ENCODE assay signal across 1 cellular context in the genomic region with DNA sequence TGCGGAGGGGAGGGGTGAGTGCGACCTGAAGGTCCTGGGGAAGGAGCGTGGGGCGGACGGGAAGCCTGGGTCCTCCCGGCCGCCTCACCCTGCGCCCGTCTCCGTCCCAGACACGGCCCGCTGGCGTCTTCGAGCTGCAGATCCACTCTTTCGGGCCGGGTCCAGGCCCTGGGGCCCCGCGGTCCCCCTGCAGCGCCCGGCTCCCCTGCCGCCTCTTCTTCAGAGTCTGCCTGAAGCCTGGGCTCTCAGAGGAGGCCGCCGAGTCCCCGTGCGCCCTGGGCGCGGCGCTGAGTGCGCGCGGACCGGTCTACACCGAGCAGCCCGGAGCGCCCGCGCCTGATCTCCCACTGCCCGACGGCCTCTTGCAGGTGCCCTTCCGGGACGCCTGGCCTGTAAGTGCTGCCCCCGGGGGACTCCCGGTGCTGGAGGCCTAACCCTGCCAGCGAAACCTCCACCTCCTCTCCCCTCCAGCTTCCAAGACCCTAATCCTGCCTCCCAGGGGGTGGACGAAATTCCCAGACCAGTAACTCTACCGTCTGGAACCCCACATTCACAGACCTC.
TF ChIP-seq lines count a peak whose summit lies in the region.

No MANE protein-coding gene starts in this region.

TF ChIP-seq in HepG2, 621 proteins besides CTCF, POLR2A, EP300 and RAD21:
- TF ChIP-seq, protein P1, sequence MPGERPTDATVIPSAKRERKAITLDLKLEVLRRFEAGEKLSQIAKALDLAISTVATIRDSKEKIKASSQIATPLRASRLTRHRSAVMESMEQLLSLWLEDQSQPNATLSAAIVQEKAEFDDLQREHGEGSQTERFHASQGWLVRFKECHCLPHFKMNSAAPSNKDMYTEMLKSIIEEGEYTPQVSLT (CRISPR knock-in tag; IDR thresholded peaks at IDR 0.05; ENCODE audit: borderline replicate concordance, low read depth), result no peak
- TF ChIP-seq HNRNPLL (IDR thresholded peaks at IDR 0.05; ENCODE audit: low read depth, low read length, poor library complexity, severe bottlenecking) (peak; percentile 39), ZNF549 (CRISPR knock-in tag; IDR thresholded peaks at IDR 0.05) (no peak), MTA1 (CRISPR knock-in tag; IDR thresholded peaks at IDR 0.05; ENCODE audit: borderline replicate concordance) (peak; percentile 74; the same call in 1 of the 2 replicates), ZNF777 (CRISPR knock-in tag; IDR thresholded peaks at IDR 0.05) (peak; percentile 77), HDAC6 (IDR thresholded peaks at IDR 0.05; ENCODE audit: low read depth, low read length) (peak; percentile 64; the same call in 1 of the 2 replicates), EZH2 (conservative IDR thresholded peaks at IDR 0.05; ENCODE audit: low read depth, low read length) (0 out of 2 replicates have a peak, but pooled peaks have one; percentile 77), MAFK (conservative IDR thresholded peaks at IDR 0.05 in 1 of 2, IDR thresholded peaks at IDR 0.05 in 1 of 2; ENCODE audit: low read length in 2 of 2) (no peak), SSRP1 (CRISPR knock-in tag; IDR thresholded peaks at IDR 0.05) (no peak), MEIS1 (CRISPR knock-in tag; IDR thresholded peaks at IDR 0.05; ENCODE audit: borderline replicate concordance) (no peak), GABPB1 (CRISPR knock-in tag; IDR thresholded peaks at IDR 0.05) (peak; percentile 20; the same call in 1 of the 2 replicates), GFI1 (CRISPR knock-in tag; IDR thresholded peaks at IDR 0.05; ENCODE audit: borderline replicate concordance) (no peak), IKZF1 (IDR thresholded peaks at IDR 0.05) (no peak), TMF1 (CRISPR knock-in tag; IDR thresholded peaks at IDR 0.05; ENCODE audit: low read depth) (no peak), NR3C1 (CRISPR knock-in tag; IDR thresholded peaks at IDR 0.05) (no peak)
- TF ChIP-seq, protein P2, sequence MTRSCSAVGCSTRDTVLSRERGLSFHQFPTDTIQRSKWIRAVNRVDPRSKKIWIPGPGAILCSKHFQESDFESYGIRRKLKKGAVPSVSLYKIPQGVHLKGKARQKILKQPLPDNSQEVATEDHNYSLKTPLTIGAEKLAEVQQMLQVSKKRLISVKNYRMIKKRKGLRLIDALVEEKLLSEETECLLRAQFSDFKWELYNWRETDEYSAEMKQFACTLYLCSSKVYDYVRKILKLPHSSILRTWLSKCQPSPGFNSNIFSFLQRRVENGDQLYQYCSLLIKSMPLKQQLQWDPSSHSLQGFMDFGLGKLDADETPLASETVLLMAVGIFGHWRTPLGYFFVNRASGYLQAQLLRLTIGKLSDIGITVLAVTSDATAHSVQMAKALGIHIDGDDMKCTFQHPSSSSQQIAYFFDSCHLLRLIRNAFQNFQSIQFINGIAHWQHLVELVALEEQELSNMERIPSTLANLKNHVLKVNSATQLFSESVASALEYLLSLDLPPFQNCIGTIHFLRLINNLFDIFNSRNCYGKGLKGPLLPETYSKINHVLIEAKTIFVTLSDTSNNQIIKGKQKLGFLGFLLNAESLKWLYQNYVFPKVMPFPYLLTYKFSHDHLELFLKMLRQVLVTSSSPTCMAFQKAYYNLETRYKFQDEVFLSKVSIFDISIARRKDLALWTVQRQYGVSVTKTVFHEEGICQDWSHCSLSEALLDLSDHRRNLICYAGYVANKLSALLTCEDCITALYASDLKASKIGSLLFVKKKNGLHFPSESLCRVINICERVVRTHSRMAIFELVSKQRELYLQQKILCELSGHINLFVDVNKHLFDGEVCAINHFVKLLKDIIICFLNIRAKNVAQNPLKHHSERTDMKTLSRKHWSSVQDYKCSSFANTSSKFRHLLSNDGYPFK (CRISPR knock-in tag; IDR thresholded peaks at IDR 0.05; ENCODE audit: borderline replicate concordance), result no peak
- TF ChIP-seq, protein P3, sequence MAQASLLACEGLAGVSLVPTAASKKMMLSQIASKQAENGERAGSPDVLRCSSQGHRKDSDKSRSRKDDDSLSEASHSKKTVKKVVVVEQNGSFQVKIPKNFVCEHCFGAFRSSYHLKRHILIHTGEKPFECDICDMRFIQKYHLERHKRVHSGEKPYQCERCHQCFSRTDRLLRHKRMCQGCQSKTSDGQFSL (CRISPR knock-in tag; IDR thresholded peaks at IDR 0.05), result no peak
- TF ChIP-seq, protein P4, sequence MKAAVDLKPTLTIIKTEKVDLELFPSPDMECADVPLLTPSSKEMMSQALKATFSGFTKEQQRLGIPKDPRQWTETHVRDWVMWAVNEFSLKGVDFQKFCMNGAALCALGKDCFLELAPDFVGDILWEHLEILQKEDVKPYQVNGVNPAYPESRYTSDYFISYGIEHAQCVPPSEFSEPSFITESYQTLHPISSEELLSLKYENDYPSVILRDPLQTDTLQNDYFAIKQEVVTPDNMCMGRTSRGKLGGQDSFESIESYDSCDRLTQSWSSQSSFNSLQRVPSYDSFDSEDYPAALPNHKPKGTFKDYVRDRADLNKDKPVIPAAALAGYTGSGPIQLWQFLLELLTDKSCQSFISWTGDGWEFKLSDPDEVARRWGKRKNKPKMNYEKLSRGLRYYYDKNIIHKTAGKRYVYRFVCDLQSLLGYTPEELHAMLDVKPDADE (CRISPR knock-in tag; IDR thresholded peaks at IDR 0.05), result no peak
- TF ChIP-seq, protein P5, sequence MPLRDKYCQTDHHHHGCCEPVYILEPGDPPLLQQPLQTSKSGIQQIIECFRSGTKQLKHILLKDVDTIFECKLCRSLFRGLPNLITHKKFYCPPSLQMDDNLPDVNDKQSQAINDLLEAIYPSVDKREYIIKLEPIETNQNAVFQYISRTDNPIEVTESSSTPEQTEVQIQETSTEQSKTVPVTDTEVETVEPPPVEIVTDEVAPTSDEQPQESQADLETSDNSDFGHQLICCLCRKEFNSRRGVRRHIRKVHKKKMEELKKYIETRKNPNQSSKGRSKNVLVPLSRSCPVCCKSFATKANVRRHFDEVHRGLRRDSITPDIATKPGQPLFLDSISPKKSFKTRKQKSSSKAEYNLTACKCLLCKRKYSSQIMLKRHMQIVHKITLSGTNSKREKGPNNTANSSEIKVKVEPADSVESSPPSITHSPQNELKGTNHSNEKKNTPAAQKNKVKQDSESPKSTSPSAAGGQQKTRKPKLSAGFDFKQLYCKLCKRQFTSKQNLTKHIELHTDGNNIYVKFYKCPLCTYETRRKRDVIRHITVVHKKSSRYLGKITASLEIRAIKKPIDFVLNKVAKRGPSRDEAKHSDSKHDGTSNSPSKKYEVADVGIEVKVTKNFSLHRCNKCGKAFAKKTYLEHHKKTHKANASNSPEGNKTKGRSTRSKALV (CRISPR knock-in tag; IDR thresholded peaks at IDR 0.05), result peak; percentile 100
- TF ChIP-seq, protein P6, sequence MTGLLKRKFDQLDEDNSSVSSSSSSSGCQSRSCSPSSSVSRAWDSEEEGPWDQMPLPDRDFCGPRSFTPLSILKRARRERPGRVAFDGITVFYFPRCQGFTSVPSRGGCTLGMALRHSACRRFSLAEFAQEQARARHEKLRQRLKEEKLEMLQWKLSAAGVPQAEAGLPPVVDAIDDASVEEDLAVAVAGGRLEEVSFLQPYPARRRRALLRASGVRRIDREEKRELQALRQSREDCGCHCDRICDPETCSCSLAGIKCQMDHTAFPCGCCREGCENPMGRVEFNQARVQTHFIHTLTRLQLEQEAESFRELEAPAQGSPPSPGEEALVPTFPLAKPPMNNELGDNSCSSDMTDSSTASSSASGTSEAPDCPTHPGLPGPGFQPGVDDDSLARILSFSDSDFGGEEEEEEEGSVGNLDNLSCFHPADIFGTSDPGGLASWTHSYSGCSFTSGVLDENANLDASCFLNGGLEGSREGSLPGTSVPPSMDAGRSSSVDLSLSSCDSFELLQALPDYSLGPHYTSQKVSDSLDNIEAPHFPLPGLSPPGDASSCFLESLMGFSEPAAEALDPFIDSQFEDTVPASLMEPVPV (CRISPR knock-in tag; IDR thresholded peaks at IDR 0.05), result no peak
- TF ChIP-seq, protein P7, sequence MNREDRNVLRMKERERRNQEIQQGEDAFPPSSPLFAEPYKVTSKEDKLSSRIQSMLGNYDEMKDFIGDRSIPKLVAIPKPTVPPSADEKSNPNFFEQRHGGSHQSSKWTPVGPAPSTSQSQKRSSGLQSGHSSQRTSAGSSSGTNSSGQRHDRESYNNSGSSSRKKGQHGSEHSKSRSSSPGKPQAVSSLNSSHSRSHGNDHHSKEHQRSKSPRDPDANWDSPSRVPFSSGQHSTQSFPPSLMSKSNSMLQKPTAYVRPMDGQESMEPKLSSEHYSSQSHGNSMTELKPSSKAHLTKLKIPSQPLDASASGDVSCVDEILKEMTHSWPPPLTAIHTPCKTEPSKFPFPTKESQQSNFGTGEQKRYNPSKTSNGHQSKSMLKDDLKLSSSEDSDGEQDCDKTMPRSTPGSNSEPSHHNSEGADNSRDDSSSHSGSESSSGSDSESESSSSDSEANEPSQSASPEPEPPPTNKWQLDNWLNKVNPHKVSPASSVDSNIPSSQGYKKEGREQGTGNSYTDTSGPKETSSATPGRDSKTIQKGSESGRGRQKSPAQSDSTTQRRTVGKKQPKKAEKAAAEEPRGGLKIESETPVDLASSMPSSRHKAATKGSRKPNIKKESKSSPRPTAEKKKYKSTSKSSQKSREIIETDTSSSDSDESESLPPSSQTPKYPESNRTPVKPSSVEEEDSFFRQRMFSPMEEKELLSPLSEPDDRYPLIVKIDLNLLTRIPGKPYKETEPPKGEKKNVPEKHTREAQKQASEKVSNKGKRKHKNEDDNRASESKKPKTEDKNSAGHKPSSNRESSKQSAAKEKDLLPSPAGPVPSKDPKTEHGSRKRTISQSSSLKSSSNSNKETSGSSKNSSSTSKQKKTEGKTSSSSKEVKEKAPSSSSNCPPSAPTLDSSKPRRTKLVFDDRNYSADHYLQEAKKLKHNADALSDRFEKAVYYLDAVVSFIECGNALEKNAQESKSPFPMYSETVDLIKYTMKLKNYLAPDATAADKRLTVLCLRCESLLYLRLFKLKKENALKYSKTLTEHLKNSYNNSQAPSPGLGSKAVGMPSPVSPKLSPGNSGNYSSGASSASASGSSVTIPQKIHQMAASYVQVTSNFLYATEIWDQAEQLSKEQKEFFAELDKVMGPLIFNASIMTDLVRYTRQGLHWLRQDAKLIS (CRISPR knock-in tag; IDR thresholded peaks at IDR 0.05), result no peak
- TF ChIP-seq, protein P8, sequence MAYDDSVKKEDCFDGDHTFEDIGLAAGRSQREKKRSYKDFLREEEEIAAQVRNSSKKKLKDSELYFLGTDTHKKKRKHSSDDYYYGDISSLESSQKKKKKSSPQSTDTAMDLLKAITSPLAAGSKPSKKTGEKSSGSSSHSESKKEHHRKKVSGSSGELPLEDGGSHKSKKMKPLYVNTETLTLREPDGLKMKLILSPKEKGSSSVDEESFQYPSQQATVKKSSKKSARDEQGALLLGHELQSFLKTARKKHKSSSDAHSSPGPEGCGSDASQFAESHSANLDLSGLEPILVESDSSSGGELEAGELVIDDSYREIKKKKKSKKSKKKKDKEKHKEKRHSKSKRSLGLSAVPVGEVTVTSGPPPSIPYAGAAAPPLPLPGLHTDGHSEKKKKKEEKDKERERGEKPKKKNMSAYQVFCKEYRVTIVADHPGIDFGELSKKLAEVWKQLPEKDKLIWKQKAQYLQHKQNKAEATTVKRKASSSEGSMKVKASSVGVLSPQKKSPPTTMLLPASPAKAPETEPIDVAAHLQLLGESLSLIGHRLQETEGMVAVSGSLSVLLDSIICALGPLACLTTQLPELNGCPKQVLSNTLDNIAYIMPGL (CRISPR knock-in tag; IDR thresholded peaks at IDR 0.05; ENCODE audit: borderline replicate concordance in 1 of 2, low read depth in 1 of 2), result no peak
- TF ChIP-seq, protein P9, sequence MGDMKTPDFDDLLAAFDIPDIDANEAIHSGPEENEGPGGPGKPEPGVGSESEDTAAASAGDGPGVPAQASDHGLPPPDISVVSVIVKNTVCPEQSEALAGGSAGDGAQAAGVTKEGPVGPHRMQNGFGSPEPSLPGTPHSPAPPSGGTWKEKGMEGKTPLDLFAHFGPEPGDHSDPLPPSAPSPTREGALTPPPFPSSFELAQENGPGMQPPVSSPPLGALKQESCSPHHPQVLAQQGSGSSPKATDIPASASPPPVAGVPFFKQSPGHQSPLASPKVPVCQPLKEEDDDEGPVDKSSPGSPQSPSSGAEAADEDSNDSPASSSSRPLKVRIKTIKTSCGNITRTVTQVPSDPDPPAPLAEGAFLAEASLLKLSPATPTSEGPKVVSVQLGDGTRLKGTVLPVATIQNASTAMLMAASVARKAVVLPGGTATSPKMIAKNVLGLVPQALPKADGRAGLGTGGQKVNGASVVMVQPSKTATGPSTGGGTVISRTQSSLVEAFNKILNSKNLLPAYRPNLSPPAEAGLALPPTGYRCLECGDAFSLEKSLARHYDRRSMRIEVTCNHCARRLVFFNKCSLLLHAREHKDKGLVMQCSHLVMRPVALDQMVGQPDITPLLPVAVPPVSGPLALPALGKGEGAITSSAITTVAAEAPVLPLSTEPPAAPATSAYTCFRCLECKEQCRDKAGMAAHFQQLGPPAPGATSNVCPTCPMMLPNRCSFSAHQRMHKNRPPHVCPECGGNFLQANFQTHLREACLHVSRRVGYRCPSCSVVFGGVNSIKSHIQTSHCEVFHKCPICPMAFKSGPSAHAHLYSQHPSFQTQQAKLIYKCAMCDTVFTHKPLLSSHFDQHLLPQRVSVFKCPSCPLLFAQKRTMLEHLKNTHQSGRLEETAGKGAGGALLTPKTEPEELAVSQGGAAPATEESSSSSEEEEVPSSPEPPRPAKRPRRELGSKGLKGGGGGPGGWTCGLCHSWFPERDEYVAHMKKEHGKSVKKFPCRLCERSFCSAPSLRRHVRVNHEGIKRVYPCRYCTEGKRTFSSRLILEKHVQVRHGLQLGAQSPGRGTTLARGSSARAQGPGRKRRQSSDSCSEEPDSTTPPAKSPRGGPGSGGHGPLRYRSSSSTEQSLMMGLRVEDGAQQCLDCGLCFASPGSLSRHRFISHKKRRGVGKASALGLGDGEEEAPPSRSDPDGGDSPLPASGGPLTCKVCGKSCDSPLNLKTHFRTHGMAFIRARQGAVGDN (CRISPR knock-in tag; IDR thresholded peaks at IDR 0.05), result peak; percentile 11; the same call in 1 of the 2 replicates
- TF ChIP-seq, protein P10, sequence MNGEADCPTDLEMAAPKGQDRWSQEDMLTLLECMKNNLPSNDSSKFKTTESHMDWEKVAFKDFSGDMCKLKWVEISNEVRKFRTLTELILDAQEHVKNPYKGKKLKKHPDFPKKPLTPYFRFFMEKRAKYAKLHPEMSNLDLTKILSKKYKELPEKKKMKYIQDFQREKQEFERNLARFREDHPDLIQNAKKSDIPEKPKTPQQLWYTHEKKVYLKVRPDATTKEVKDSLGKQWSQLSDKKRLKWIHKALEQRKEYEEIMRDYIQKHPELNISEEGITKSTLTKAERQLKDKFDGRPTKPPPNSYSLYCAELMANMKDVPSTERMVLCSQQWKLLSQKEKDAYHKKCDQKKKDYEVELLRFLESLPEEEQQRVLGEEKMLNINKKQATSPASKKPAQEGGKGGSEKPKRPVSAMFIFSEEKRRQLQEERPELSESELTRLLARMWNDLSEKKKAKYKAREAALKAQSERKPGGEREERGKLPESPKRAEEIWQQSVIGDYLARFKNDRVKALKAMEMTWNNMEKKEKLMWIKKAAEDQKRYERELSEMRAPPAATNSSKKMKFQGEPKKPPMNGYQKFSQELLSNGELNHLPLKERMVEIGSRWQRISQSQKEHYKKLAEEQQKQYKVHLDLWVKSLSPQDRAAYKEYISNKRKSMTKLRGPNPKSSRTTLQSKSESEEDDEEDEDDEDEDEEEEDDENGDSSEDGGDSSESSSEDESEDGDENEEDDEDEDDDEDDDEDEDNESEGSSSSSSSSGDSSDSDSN (CRISPR knock-in tag; IDR thresholded peaks at IDR 0.05), result peak; percentile 19; the same call in 1 of the 2 replicates
